ENCODE assay signal across 15 cellular contexts in the genomic region with DNA sequence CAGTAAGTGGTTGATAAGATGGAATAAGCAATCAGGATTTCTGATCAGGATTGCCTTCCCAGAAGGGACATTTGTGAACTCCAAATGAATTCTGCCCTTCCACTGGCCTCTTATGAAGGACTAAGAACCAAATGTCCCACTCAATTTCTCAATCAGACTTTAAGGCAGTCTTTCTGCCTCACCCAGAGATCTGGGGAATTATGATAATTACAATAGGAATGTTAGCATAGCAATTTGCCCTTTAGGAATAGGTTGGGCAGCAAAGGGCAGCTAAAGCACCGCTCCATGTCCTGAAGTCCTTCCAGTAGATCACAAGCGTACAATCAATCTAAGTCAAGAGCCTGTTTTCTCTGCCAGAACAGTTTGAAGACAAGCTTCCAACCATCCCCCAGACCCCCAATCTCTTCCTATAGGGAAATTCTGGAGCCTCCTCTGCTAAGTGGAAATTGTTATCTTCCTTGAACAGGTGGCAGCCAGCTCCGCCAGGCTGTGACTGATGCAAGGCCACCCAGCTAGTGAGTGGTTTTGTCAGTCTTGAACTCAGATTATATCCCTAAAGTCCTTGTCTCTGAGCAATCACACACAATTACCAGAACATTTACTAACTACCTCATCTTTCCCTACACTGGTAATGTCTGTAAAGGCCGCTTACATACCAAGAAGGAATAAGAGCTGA. TPM values are rescaled to one million over a fixed set of nuclear protein-coding genes. Genes with fewer than 3 reads are reported as not detected.
A peak's percentile ranks its signal among the peaks of the same experiment; 100 is the strongest.
DNase-seq lines count a peak whose midpoint lies in the region; ATAC-seq and TF ChIP-seq lines count a peak whose summit lies in the region.
"Had no signal": no experiment of that assay in that cellular context is flagged by ENCODE, and none has a peak within 500 bp of the region (broad histone marks: within the 10 kb centered on the region; RNA-seq: fewer than 3 reads in every experiment).

No MANE protein-coding gene starts in this region.

- no peak for ATAC-seq in HG02973 (IDR thresholded peaks at IDR 0.05; ENCODE audit: unreplicated experiment)

- no peaks in the 10 kb centered on the region for H3K9me3 ChIP-seq in smooth muscle cell (replicated peaks; ENCODE audit: low read depth)
- H3K9me3 ChIP-seq in stomach: peaks cover 17 to 29% (median 19%) of the 10 kb centered on the region in 4 donors
- H3K9me3 ChIP-seq: BE2C, Caco-2 had no signal

- TF ChIP-seq EP300 in stomach (IDR thresholded peaks at IDR 0.05): no peak

- H3K79me2 ChIP-seq in smooth muscle cell (ENCODE audit: low read depth): no peaks in the 10 kb centered on the region

- DNase-seq in GM13976 (ENCODE audit: low spot score) (peak; percentile 20), NCI-H69 (lab: John Stamatoyannopoulos, UW) (peak; percentile 3), coronary artery (ENCODE audit: low spot score) (peak; percentile 33), smooth muscle cell (lab: John Stamatoyannopoulos, UW; ENCODE audit: unreplicated experiment) (no peak), stomach (no peak), NCI-H1417 treated with DMSO at 0.1 percent for 48 hours (lab: John Stamatoyannopoulos, UW) (no peak)
- DNase-seq: BE2C; Caco-2; CD4-positive, alpha-beta T cell; NCI-H1092 treated with DMSO at 0.1 percent for 48 hours; NCI-H1694 treated with DMSO at 0.1 percent for 48 hours; NCI-H510A; NCI-H774 had no signal

- TF ChIP-seq CTCF in GM13976 (IDR thresholded peaks at IDR 0.05; ENCODE audit: borderline replicate concordance, control extremely low read depth, extremely low read depth, insufficient read depth, missing control alignments) (no peak), coronary artery (IDR thresholded peaks at IDR 0.05) (no peak), smooth muscle cell (IDR thresholded peaks at IDR 0.05; ENCODE audit: borderline replicate concordance, insufficient read depth, poor library complexity, severe bottlenecking) (no peak), stomach (IDR thresholded peaks at IDR 0.05) (no peak)

- H3F3A ChIP-seq in smooth muscle cell (ENCODE audit: low read depth): no peaks in the 10 kb centered on the region

- H2AFZ ChIP-seq in smooth muscle cell (ENCODE audit: low read depth): no peak overlapping the region
- H2AFZ ChIP-seq: PC-9 had no signal

- H3K4me3 ChIP-seq in coronary artery: no peak overlapping the region
- no peak overlapping the region for H3K4me3 ChIP-seq in smooth muscle cell
- H3K4me3 ChIP-seq in stomach: no peak overlapping the region
- H3K4me3 ChIP-seq: PC-9 had no signal

- H3K36me3 ChIP-seq in smooth muscle cell (ENCODE audit: low read depth): no peaks in the 10 kb centered on the region
- no peaks in the 10 kb centered on the region for H3K36me3 ChIP-seq in stomach
- H3K36me3 ChIP-seq: BE2C had no signal

- no peak for TF ChIP-seq POLR2A in stomach (IDR thresholded peaks at IDR 0.05)

- H3K27ac ChIP-seq in coronary artery: no peak overlapping the region
- H3K27ac ChIP-seq in smooth muscle cell (ENCODE audit: low read depth): no peak overlapping the region
- H3K27ac ChIP-seq in stomach: no peak overlapping the region
- H3K27ac ChIP-seq: PC-9 had no signal

- intact Hi-C loops in stomach (cut with DNase I; ENCODE audit: low total_unique reads): no loop called here

- peak overlapping the region; percentile 50 for H3K4me2 ChIP-seq in smooth muscle cell
- H3K4me2 ChIP-seq: PC-9 had no signal

- peaks cover 84% of the 10 kb centered on the region for H3K27me3 ChIP-seq in smooth muscle cell (ENCODE audit: low read depth)
- peaks cover 35 to 100% (median 96%) of the 10 kb centered on the region in 3 donors for H3K27me3 ChIP-seq in stomach

- H4K20me1 ChIP-seq in smooth muscle cell (ENCODE audit: low read depth): no peaks in the 10 kb centered on the region

- 79% methylated on average over 4 of the region's 4 CpGs for WGBS in smooth muscle cell (ENCODE audit: low lambda C conversion rate)
- 32 to 46% (median 40%) methylated on average over 4 of the region's 4 CpGs for WGBS in stomach, 5 donors

- H3K4me1 ChIP-seq in smooth muscle cell (ENCODE audit: low read depth) (no peaks in the 10 kb centered on the region), stomach (peaks cover 0 to 42% (median 17%) of the 10 kb centered on the region in 4 donors)
- H3K4me1 ChIP-seq: BE2C, Caco-2 had no signal

- no peak overlapping the region for H3K9ac ChIP-seq in smooth muscle cell (ENCODE audit: low read depth)

- in situ Hi-C loops in GM13976 (cut with MboI; ENCODE audit: low sequenced_read_pairs, unreplicated experiment): no loop called here

RNA-seq across cellular contexts. Expression of a gene that starts 18.6 kb away (rescaled TPM):
- total RNA-seq in smooth muscle cell: 3.6 and 4.4 TPM in 2 replicates
- 4.0 and 6.7 TPM in 2 replicates for polyA plus RNA-seq in smooth muscle cell
- 1 to 10 TPM in 2 of 5 donors, under 1 TPM in 1, not detected in 2; 0.14 to 4.6 (median 2.8) TPM for total RNA-seq in stomach
- under 1 TPM; 0.06 to 0.31 (median 0.18) TPM for polyA plus RNA-seq in stomach
- total RNA-seq: CD4-positive, alpha-beta T cell; PC-9 had no signal

RNA-seq across cellular contexts. Expression of a gene that starts 41.6 kb away (rescaled TPM):
- 37.2 and 40.7 TPM in 2 replicates for total RNA-seq in smooth muscle cell
- polyA plus RNA-seq in smooth muscle cell: 32.8 and 36.8 TPM in 2 replicates
- total RNA-seq in stomach: 10 to 100 TPM in 3 of 5 donors, 1 to 10 TPM in 1, under 1 TPM in 1; 0.29 to 27.2 (median 18.3) TPM
- 10 to 100 TPM in 2 of 3 donors, 1 to 10 TPM in 1; 9.2 to 15.6 (median 13.8) TPM for polyA plus RNA-seq in stomach

Comparison
In these comparisons a context has a peak if more than half of its experiments do, and no peak if none do; other contexts are left out.
1. DNase-seq: peak in GM13976 (single experiment), NCI-H69 (single experiment) and coronary artery (single experiment); none in smooth muscle cell (single experiment), stomach (single experiment) and NCI-H1417 treated with DMSO at 0.1 percent for 48 hours (single experiment).